In the genomic region with DNA sequence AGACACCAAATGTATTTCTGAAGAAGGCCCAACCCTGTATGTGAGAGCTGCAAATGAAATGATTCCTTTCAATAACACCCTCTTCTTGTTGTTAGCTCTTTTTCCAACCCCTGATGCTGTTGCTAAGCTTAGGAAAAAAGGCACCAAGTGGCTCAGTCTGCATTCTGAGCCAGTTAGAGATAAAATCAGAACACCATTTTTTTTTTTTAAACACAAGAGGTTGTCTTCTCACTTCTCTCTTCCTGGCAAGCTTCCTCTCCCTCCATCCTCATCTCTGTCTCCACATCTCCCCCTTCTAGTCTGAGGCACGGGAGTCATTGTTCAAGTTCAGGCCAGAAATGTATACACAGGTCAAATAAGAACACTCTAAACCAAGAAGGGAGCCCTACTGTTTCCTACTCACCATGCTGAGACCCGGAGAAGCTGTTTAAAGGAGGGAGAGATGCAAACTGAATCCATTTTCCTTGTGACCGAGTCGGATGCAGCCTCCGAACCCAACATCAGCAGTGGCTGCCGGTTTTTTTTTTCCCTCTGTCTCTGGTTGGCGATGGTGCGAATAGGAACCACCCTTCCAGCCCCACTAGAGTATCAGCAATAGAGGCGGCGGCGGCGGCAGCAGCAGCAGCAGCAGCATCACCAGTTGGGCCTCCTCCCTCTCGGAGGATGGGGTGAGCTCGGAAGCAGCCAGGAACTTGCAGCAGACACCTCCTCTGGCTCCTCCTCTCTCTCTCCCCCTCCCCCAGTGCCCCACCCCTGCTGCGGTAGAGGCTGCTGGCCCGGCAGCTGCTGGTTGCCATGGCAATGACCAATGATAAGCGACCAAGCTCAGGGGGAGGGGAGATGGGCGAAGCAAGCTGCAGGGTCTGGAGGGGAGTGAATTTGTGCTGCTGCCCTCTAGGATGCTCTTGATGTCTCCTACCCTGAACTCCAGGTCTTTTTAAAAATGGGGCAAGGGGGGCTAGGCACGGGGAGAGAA, we compare ENCODE assay signal across 8 cellular contexts. TPM values are rescaled to one million over a fixed set of nuclear protein-coding genes. Genes with fewer than 3 reads are reported as not detected.
A peak's percentile ranks its signal among the peaks of the same experiment; 100 is the strongest.
DNase-seq lines count a peak whose midpoint lies in the region; ATAC-seq, FAIRE-seq and TF ChIP-seq lines count a peak whose summit lies in the region.

A gene (minus strand): TSS at position 676 of the 976 bp plus-strand sequence. CDS start 110,922 bp downstream, outside the sequence.

- no peaks in the 10 kb centered on the region for H3K27me3 ChIP-seq in K562 (ENCODE audit: control insufficient read depth in 2 of 2, insufficient read depth in 2 of 2, low read length in 2 of 2)

- CTCF ChIA-PET in HEK293T (lab: Yijun Ruan, JAX) (interaction anchor here (0.6 to 0.7 kb wide), 3 partner anchors 48 to 584 kb away, joined by 3 to 5 read pairs (median 5); no protein-coding TSS in a partner anchor), K562 (lab: Yijun Ruan, JAX; ENCODE audit: low intra/inter-chr PET ratio) (no interaction called here)

- BruUV-seq in K562 (replicated peaks; lab: Mats Ljungman, UMichigan): no TSS peak

- no peaks in the 10 kb centered on the region for H3K36me3 ChIP-seq in K562 (ENCODE audit: control insufficient read depth, insufficient read depth, low read length)

- no peaks in the 10 kb centered on the region for H3K4me1 ChIP-seq in K562 (replicated peaks in 1 of 2; ENCODE audit: control insufficient read depth in 2 of 2, insufficient read depth in 2 of 2, low read length in 2 of 2)

- H3K9me1 ChIP-seq in K562 (ENCODE audit: control insufficient read depth, insufficient read depth, low read length): no peaks in the 10 kb centered on the region

- no peak within 1 kb of the TSS for H2AFZ ChIP-seq in K562 (ENCODE audit: low read depth, low read length)

- in situ Hi-C loops in K562 (cut with MboI): no loop called here

- DNase-seq in Daoy (ENCODE audit: low read depth) (peak; percentile 86), HEK293T (ENCODE audit: extremely low spot score) (peak; percentile 54), NCI-H1694 (lab: John Stamatoyannopoulos, UW) (peak; percentile 94), T1000 (lab: John Stamatoyannopoulos, UW) (peak; percentile 79), K562 (ENCODE audit: extremely low read depth in 1 of 4, low spot score in 3 of 4) (peak; percentile 9 to 33 (median 16)), GM19239 (ENCODE audit: insufficient read length, low spot score) (no peak)
- peak; percentile 56 to 65 for DNase-seq in stimulated activated CD4-positive, alpha-beta T cell treated with anti-CD3 and anti-CD28 coated beads, Interleukin-12 subunit alpha, Interleukin-12 subunit beta, amount 100 ng/mL, for 24 hours (ENCODE audit: low read depth in 2 of 2)

- no peak within 1 kb of the TSS for H3K27ac ChIP-seq in K562 (ENCODE audit: extremely low read depth, low read depth, low read length)

- no peak for TF ChIP-seq RAD21 in K562 (CRISPR knock-in tag; conservative IDR thresholded peaks at IDR 0.05 in 1 of 2, IDR thresholded peaks at IDR 0.05 in 1 of 2)

- no peak for TF ChIP-seq POLR2A in K562 (conservative IDR thresholded peaks at IDR 0.05)

- no peaks in the 10 kb centered on the region for H3K79me2 ChIP-seq in K562 (ENCODE audit: control insufficient read depth, insufficient read depth, low read length)

- TF ChIP-seq CTCF in K562 (IDR thresholded peaks at IDR 0.05 in 2 of 3, conservative IDR thresholded peaks at IDR 0.05 in 1 of 3; ENCODE audit: insufficient read depth in 2 of 3, low read depth in 1 of 3, low read length in 3 of 3): no peak

- no peaks in the 10 kb centered on the region for H4K20me1 ChIP-seq in K562 (replicated peaks; ENCODE audit: control insufficient read depth, insufficient read depth, low read length)

- H3K4me3 ChIP-seq in K562: no peak within 1 kb of the TSS
- H3K4me3 ChIP-seq in iPS-18c (ENCODE audit: insufficient read depth, low read depth, low read length): peak within 1 kb of the TSS; percentile 49

- H3K9me3 ChIP-seq in K562 (replicated peaks; ENCODE audit: control insufficient read depth, insufficient read depth, low read depth, low read length): no peaks in the 10 kb centered on the region
- no peaks in the 10 kb centered on the region for H3K9me3 ChIP-seq in iPS-18c (ENCODE audit: control insufficient read depth, insufficient read depth, low read length)

- POLR2A ChIA-PET in HEK293T (lab: Yijun Ruan, JAX): no interaction called here
- POLR2A ChIA-PET in K562 (lab: Yijun Ruan, JAX): interaction anchor here (0.6 kb wide), 1 partner anchor 15 kb away, joined by 3 read pairs; no protein-coding TSS in a partner anchor

- ATAC-seq in K562: no peak

- intact Hi-C loops in K562 (cut with micrococcal nuclease): no loop called here

- TF ChIP-seq EP300 in K562 (IDR thresholded peaks at IDR 0.05; ENCODE audit: low read length): no peak

- no peak within 1 kb of the TSS for H3K9ac ChIP-seq in K562 (ENCODE audit: insufficient read depth in 1 of 2, low read depth in 2 of 2, low read length in 2 of 2)

- no peak within 1 kb of the TSS for H3K4me2 ChIP-seq in K562 (ENCODE audit: insufficient read depth, low read length)

- FAIRE-seq in K562 (lab: Jason Lieb, UNC) (no peak), GM19239 (lab: Jason Lieb, UNC) (no peak)

- 0% methylated on average over 11 of the region's 19 CpGs for WGBS in K562 (ENCODE audit: insufficient coverage, low coverage, missing lambda C conversion rate)

TF ChIP-seq in HEK293T, 16 proteins besides CTCF, POLR2A, EP300 and RAD21 (continues in another document):
- TF ChIP-seq SP1 (IDR thresholded peaks at IDR 0.05): no peak
- TF ChIP-seq TARDBP (IDR thresholded peaks at IDR 0.05): no peak
- TF ChIP-seq HDGF (IDR thresholded peaks at IDR 0.05; ENCODE audit: borderline replicate concordance): no peak
- no peak for TF ChIP-seq ZNF384 (IDR thresholded peaks at IDR 0.05)
- TF ChIP-seq ARNT (IDR thresholded peaks at IDR 0.05): no peak
- TF ChIP-seq SUZ12 (IDR thresholded peaks at IDR 0.05): no peak
- TF ChIP-seq NFRKB (IDR thresholded peaks at IDR 0.05): no peak
- no peak for TF ChIP-seq ELF4 (IDR thresholded peaks at IDR 0.05)
- TF ChIP-seq LEF1 (IDR thresholded peaks at IDR 0.05; ENCODE audit: borderline replicate concordance): no peak
- TF ChIP-seq, protein P1, sequence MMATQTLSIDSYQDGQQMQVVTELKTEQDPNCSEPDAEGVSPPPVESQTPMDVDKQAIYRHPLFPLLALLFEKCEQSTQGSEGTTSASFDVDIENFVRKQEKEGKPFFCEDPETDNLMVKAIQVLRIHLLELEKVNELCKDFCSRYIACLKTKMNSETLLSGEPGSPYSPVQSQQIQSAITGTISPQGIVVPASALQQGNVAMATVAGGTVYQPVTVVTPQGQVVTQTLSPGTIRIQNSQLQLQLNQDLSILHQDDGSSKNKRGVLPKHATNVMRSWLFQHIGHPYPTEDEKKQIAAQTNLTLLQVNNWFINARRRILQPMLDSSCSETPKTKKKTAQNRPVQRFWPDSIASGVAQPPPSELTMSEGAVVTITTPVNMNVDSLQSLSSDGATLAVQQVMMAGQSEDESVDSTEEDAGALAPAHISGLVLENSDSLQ (IDR thresholded peaks at IDR 0.05): no peak
- no peak for TF ChIP-seq FOXM1 (IDR thresholded peaks at IDR 0.05; ENCODE audit: borderline replicate concordance)
- TF ChIP-seq L3MBTL2 (conservative IDR thresholded peaks at IDR 0.05): no peak
- TF ChIP-seq FOXK2 (IDR thresholded peaks at IDR 0.05): no peak
- no peak for TF ChIP-seq CTBP1 (IDR thresholded peaks at IDR 0.05; ENCODE audit: borderline replicate concordance)

TF ChIP-seq in K562, 482 proteins besides CTCF, POLR2A, EP300 and RAD21:
- TF ChIP-seq, protein P2, sequence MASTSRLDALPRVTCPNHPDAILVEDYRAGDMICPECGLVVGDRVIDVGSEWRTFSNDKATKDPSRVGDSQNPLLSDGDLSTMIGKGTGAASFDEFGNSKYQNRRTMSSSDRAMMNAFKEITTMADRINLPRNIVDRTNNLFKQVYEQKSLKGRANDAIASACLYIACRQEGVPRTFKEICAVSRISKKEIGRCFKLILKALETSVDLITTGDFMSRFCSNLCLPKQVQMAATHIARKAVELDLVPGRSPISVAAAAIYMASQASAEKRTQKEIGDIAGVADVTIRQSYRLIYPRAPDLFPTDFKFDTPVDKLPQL (IDR thresholded peaks at IDR 0.05; ENCODE audit: extremely low read depth, insufficient read length): no peak
- TF ChIP-seq ZNF444 (CRISPR knock-in tag; IDR thresholded peaks at IDR 0.05) (peak; percentile 44; the same call in 1 of the 2 replicates), RFX1 (IDR thresholded peaks at IDR 0.05) (peak; percentile 41; the same call in 1 of the 2 replicates)
TF ChIP-seq in K562: peak in this region for 2.

RNA-seq across cellular contexts. Expression of the gene that starts here (rescaled TPM):
- total RNA-seq in Daoy (2014; rRNA removed; shearing (Covaris generic)): 0.48 and 0.63 TPM in 2 replicates
- not detected in 2 replicates for total RNA-seq in K562 (2011; cell fraction: chromatin; rRNA removed; ENCODE audit: low replicate concordance)
- not detected in 2 replicates for total RNA-seq in K562 (2011; cell fraction: nucleolus; rRNA removed)
- not detected in 2 replicates for total RNA-seq in K562 (2011; cell fraction: nucleoplasm; rRNA removed)
- total RNA-seq in K562 (2014; rRNA removed) (not detected in 2 replicates), K562 (2014; rRNA removed; fragmentation: Illumina TruSeq; extraction: Trizol) (not detected in 2 replicates), K562 (2015; rRNA removed; fragmentation: Illumina TruSeq; extraction: Trizol) (not detected in 2 replicates), K562 (2021) (not detected in 2 replicates)
- polyA plus RNA-seq in K562 (2011; rRNA removed) (not detected in 2 replicates), K562 (2014; fragmentation: Illumina TruSeq; extraction: Trizol) (not detected in 2 replicates), K562 (2014; fragmentation: Nextera tagmentation; extraction: Ambion mirVana) (not detected), K562 (2014; rRNA removed) (not detected in 2 replicates)
- polyA plus RNA-seq in K562 (2011; cell fraction: cytosol; rRNA removed): not detected in 2 replicates
- not detected in 2 replicates for polyA plus RNA-seq in K562 (2011; cell fraction: nucleus; rRNA removed)
- not detected in 2 replicates for polyA plus RNA-seq in K562 (2012)
- polyA minus RNA-seq in K562 (2011; rRNA and poly(A)+ RNA removed): not detected in 2 replicates
- not detected in 2 replicates for polyA minus RNA-seq in K562 (2011; cell fraction: cytosol; rRNA and poly(A)+ RNA removed)
- not detected in 2 replicates for polyA minus RNA-seq in K562 (2011; cell fraction: nucleus; rRNA and poly(A)+ RNA removed)

Comparison
In these comparisons a context has a peak if more than half of its experiments do, and no peak if none do; other contexts are left out.
1. Peak in DNase-seq in Daoy; RNA of the gene not detected or under 1 TPM.
2. Peak in DNase-seq in K562; RNA of the gene not detected or under 1 TPM.